21 cellular contexts compared by ENCODE assay signal in genomic region chr13:73941752-73942151, GRCh38.
"Had no signal": no experiment of that assay in that cellular context is flagged by ENCODE, and none has a peak within 500 bp of the region (broad histone marks: within the 10 kb centered on the region; RNA-seq: fewer than 3 reads in every experiment).

No MANE protein-coding gene starts in this region.

- H3K36me3 Mint-ChIP-seq: natural killer cell treated with Interleukin-12 subunit alpha and Interleukin-12 subunit beta and Interleukin-15 and Interleukin-18, amount 100 ng/mL, for 72 hours had no signal

- H3K36me3 ChIP-seq: neutrophil, thyroid gland, vagina had no signal

- DNase-seq: dorsolateral prefrontal cortex; effector CD4-positive, alpha-beta T cell; hypothalamus; stimulated activated CD4-positive, alpha-beta T cell treated with anti-CD3 and anti-CD28 coated beads, Interleukin-12 subunit alpha, Interleukin-12 subunit beta, amount 100 ng/mL, for 4 hours; stimulated activated CD4-positive, alpha-beta T cell treated with anti-CD3 and anti-CD28 coated beads, Interleukin-1b, Interleukin-23, amount 100 ng/mL, for 48 hours; stimulated activated CD4-positive, alpha-beta T cell treated with anti-CD3 and anti-CD28 coated beads, Interleukin-4, amount 100 ng/mL, for 1 hour; stimulated activated CD8-positive, alpha-beta memory T cell treated with anti-CD3 and anti-CD28 coated beads, Interleukin-4, amount 100 ng/mL, for 48 hours; stimulated activated naive CD4-positive, alpha-beta T cell; stimulated activated naive CD8-positive, alpha-beta T cell treated with anti-CD3 and anti-CD28 coated beads, Interleukin-15, amount 100 ng/mL, for 72 hours; thyroid gland; trophoblast cell had no signal

- H3K9me3 Mint-ChIP-seq: memory B cell; natural killer cell treated with Interleukin-12 subunit alpha and Interleukin-12 subunit beta and Interleukin-15 and Interleukin-18, amount 100 ng/mL, for 72 hours; neural crest cell; stimulated activated naive CD8-positive, alpha-beta T cell treated with anti-CD3 and anti-CD28 coated beads, Interleukin-15, amount 100 ng/mL, for 72 hours had no signal

- H3K27me3 ChIP-seq: dorsolateral prefrontal cortex, neutrophil, thyroid gland, vagina had no signal

- H3K4me3 Mint-ChIP-seq: memory B cell; natural killer cell treated with Interleukin-12 subunit alpha and Interleukin-12 subunit beta and Interleukin-15 and Interleukin-18, amount 100 ng/mL, for 72 hours; neural crest cell; stimulated activated naive CD8-positive, alpha-beta T cell treated with anti-CD3 and anti-CD28 coated beads, Interleukin-15, amount 100 ng/mL, for 72 hours had no signal

- H3K27ac Mint-ChIP-seq: memory B cell; progenitor cell of endocrine pancreas; stimulated activated naive CD8-positive, alpha-beta T cell treated with anti-CD3 and anti-CD28 coated beads, Interleukin-15, amount 100 ng/mL, for 72 hours had no signal

- H3K27me3 Mint-ChIP-seq: memory B cell; natural killer cell treated with Interleukin-12 subunit alpha and Interleukin-12 subunit beta and Interleukin-15 and Interleukin-18, amount 100 ng/mL, for 72 hours; progenitor cell of endocrine pancreas; stimulated activated naive CD8-positive, alpha-beta T cell treated with anti-CD3 and anti-CD28 coated beads, Interleukin-15, amount 100 ng/mL, for 72 hours had no signal

- H3K4me3 ChIP-seq: dorsolateral prefrontal cortex, lung, smooth muscle cell, thyroid gland, vagina had no signal

- H3K4me1 ChIP-seq: parathyroid adenoma, vagina had no signal

- ATAC-seq: natural killer cell treated with Interleukin-12 subunit alpha and Interleukin-12 subunit beta and Interleukin-15 and Interleukin-18, amount 100 ng/mL, for 72 hours; sciatic nerve; stimulated activated naive CD8-positive, alpha-beta T cell treated with anti-CD3 and anti-CD28 coated beads, Interleukin-15, amount 100 ng/mL, for 72 hours had no signal

- H3K9me3 ChIP-seq: neutrophil, thyroid gland, vagina had no signal

- H3K27ac ChIP-seq: dorsolateral prefrontal cortex, neutrophil, parathyroid adenoma, thyroid gland, vagina had no signal
